Comparison of ENCODE assay signal across 15 cellular contexts in genomic region chr5:32420506-32420905, GRCh38. TPM values are rescaled to one million over a fixed set of nuclear protein-coding genes. Genes with fewer than 3 reads are reported as not detected.
A peak's percentile ranks its signal among the peaks of the same experiment; 100 is the strongest.
DNase-seq lines count a peak whose midpoint lies in the region; ATAC-seq and TF ChIP-seq lines count a peak whose summit lies in the region.
"Had no signal": no experiment of that assay in that cellular context is flagged by ENCODE, and none has a peak within 500 bp of the region (broad histone marks: within the 10 kb centered on the region; RNA-seq: fewer than 3 reads in every experiment).

No MANE protein-coding gene starts in this region.

- H3K9me3 Mint-ChIP-seq in CD4-positive, CD25-positive, alpha-beta regulatory T cell: peaks cover 0 to 2% (median 0%) of the 10 kb centered on the region in 7 donors
- H3K9me3 Mint-ChIP-seq in activated T-helper 1 cell treated with anti-CD3 and anti-CD28 coated beads, Interleukin-12 subunit alpha, Interleukin-12 subunit beta, Interleukin-2, Interleukin-4 antibody, amounts not matched to agents 30 ng/mL and 10 ng/mL and 1 ng/mL, durations not matched to agents 14 hours and 24 hours and 36 hours: no peaks in the 10 kb centered on the region
- H3K9me3 Mint-ChIP-seq: activated naive CD4-positive, alpha-beta T cell treated with anti-CD3 and anti-CD28 coated beads for 36 hours had no signal

- no peak overlapping the region for H3K9ac ChIP-seq in KMS-11

- peak overlapping the region; percentile 54 for H3K4me2 ChIP-seq in KMS-11

- TF ChIP-seq POLR2A in body of pancreas (IDR thresholded peaks at IDR 0.05): no peak

- peak overlapping the region in 2 of 3 donors; percentile 44 to 55 for H3K27ac Mint-ChIP-seq in CD4-positive, CD25-positive, alpha-beta regulatory T cell
- no peak overlapping the region for H3K27ac Mint-ChIP-seq in activated T-helper 1 cell treated with anti-CD3 and anti-CD28 coated beads, Interleukin-12 subunit alpha, Interleukin-12 subunit beta, Interleukin-2, Interleukin-4 antibody, amounts not matched to agents 30 ng/mL and 10 ng/mL and 1 ng/mL, durations not matched to agents 14 hours and 24 hours and 36 hours
- H3K27ac Mint-ChIP-seq: activated naive CD4-positive, alpha-beta T cell treated with anti-CD3 and anti-CD28 coated beads for 36 hours had no signal

- no peaks in the 10 kb centered on the region for H3K9me3 ChIP-seq in CD4-positive, CD25-positive, alpha-beta regulatory T cell (ENCODE audit: control insufficient read depth in 2 of 2, low read length in 2 of 2)
- no peaks in the 10 kb centered on the region for H3K9me3 ChIP-seq in body of pancreas
- H3K9me3 ChIP-seq: BE2C, thoracic aorta had no signal

- TF ChIP-seq CTCF in KMS-11 (conservative IDR thresholded peaks at IDR 0.05; ENCODE audit: low read depth, low read length) (no peak), cardiac fibroblast (IDR thresholded peaks at IDR 0.05; ENCODE audit: low read depth, low read length) (no peak), body of pancreas (IDR thresholded peaks at IDR 0.05) (no peak)

- no peak overlapping the region for H3K4me3 Mint-ChIP-seq in CD4-positive, CD25-positive, alpha-beta regulatory T cell
- H3K4me3 Mint-ChIP-seq in activated T-helper 1 cell treated with anti-CD3 and anti-CD28 coated beads, Interleukin-12 subunit alpha, Interleukin-12 subunit beta, Interleukin-2, Interleukin-4 antibody, amounts not matched to agents 30 ng/mL and 10 ng/mL and 1 ng/mL, durations not matched to agents 14 hours and 24 hours and 36 hours: no peak overlapping the region
- H3K4me3 Mint-ChIP-seq: activated naive CD4-positive, alpha-beta T cell treated with anti-CD3 and anti-CD28 coated beads for 36 hours had no signal

- no peaks in the 10 kb centered on the region for H3K27me3 Mint-ChIP-seq in CD4-positive, CD25-positive, alpha-beta regulatory T cell
- no peaks in the 10 kb centered on the region for H3K27me3 Mint-ChIP-seq in activated T-helper 1 cell treated with anti-CD3 and anti-CD28 coated beads, Interleukin-12 subunit alpha, Interleukin-12 subunit beta, Interleukin-2, Interleukin-4 antibody, amounts not matched to agents 30 ng/mL and 10 ng/mL and 1 ng/mL, durations not matched to agents 14 hours and 24 hours and 36 hours (ENCODE audit: insufficient read depth)

- H3K4me1 ChIP-seq in CD4-positive, CD25-positive, alpha-beta regulatory T cell (ENCODE audit: control insufficient read depth, insufficient read depth, low read length, poor library complexity, severe bottlenecking): peaks cover 12% of the 10 kb centered on the region
- H3K4me1 ChIP-seq in KMS-11 (ENCODE audit: low read depth, poor library complexity, severe bottlenecking): peaks cover 49% of the 10 kb centered on the region
- peaks cover 20% of the 10 kb centered on the region for H3K4me1 ChIP-seq in body of pancreas
- H3K4me1 ChIP-seq: BE2C had no signal

- H3K27me3 ChIP-seq in CD4-positive, CD25-positive, alpha-beta regulatory T cell (ENCODE audit: control insufficient read depth, insufficient read depth, low read length): no peaks in the 10 kb centered on the region
- no peaks in the 10 kb centered on the region for H3K27me3 ChIP-seq in KMS-11 (ENCODE audit: insufficient read depth, low read depth)
- no peaks in the 10 kb centered on the region for H3K27me3 ChIP-seq in body of pancreas
- H3K27me3 ChIP-seq: BE2C had no signal

- H3K36me3 Mint-ChIP-seq in CD4-positive, CD25-positive, alpha-beta regulatory T cell: peaks cover 18% of the 10 kb centered on the region
- peaks cover 21% of the 10 kb centered on the region for H3K36me3 Mint-ChIP-seq in activated T-helper 1 cell treated with anti-CD3 and anti-CD28 coated beads, Interleukin-12 subunit alpha, Interleukin-12 subunit beta, Interleukin-2, Interleukin-4 antibody, amounts not matched to agents 30 ng/mL and 10 ng/mL and 1 ng/mL, durations not matched to agents 14 hours and 24 hours and 36 hours (ENCODE audit: low read depth)

- H3K4me3 ChIP-seq in CD4-positive, CD25-positive, alpha-beta regulatory T cell (ENCODE audit: low read depth, low read length): no peak overlapping the region
- H3K4me3 ChIP-seq in KMS-11 (IDR thresholded peaks at IDR 0.05; ENCODE audit: insufficient read depth, low read depth, low read length): no peak overlapping the region
- no peak overlapping the region for H3K4me3 ChIP-seq in cardiac fibroblast (replicated peaks in 1 of 2; ENCODE audit: low read depth in 2 of 2, low read length in 2 of 2)
- no peak overlapping the region for H3K4me3 ChIP-seq in body of pancreas
- H3K4me3 ChIP-seq: thoracic aorta had no signal

- peaks cover 29% of the 10 kb centered on the region for H3K36me3 ChIP-seq in CD4-positive, CD25-positive, alpha-beta regulatory T cell (ENCODE audit: control insufficient read depth, insufficient read depth, low read length)
- H3K36me3 ChIP-seq in KMS-11 (ENCODE audit: insufficient read depth) (0 out of 2 replicates have a peak, but pooled peaks cover 2% of the 10 kb centered on the region), body of pancreas (replicated peaks in 1 of 2; ENCODE audit: insufficient read depth in 1 of 2, low read depth in 2 of 2) (peaks cover 0 to 2% of the 10 kb centered on the region in 2 donors)

- DNase-seq in CD4-positive, CD25-positive, alpha-beta regulatory T cell: no peak
- peak; percentile 50 to 63 for DNase-seq in cardiac fibroblast (ENCODE audit: low read depth in 2 of 2)
- peak; percentile 37 for DNase-seq in myocyte (ENCODE audit: low read depth)
- no peak for DNase-seq in 8988T
- DNase-seq in body of pancreas: no peak
- no peak for DNase-seq in anterior cingulate cortex (lab: John Stamatoyannopoulos, UW)
- no peak for DNase-seq in activated T-helper 1 cell treated with anti-CD3 and anti-CD28 coated beads, Interleukin-12 subunit alpha, Interleukin-12 subunit beta, Interleukin-2, Interleukin-4 antibody, amounts not matched to agents 30 ng/mL and 10 ng/mL and 1 ng/mL, durations not matched to agents 14 hours and 24 hours and 36 hours (ENCODE audit: low spot score)
- DNase-seq: activated naive CD4-positive, alpha-beta T cell treated with anti-CD3 and anti-CD28 coated beads for 36 hours; DMS79 treated with DMSO at 0.1 percent for 48 hours; NCI-H2171; stimulated activated CD4-positive, alpha-beta T cell treated with anti-CD3 and anti-CD28 coated beads, Interleukin-15, amount 100 ng/mL, for 24 hours had no signal

- peaks cover 75% of the 10 kb centered on the region for H3K79me2 ChIP-seq in KMS-11 (ENCODE audit: insufficient read depth, low read depth)

- intact Hi-C loops in body of pancreas (cut with DNase I): no loop called here
- intact Hi-C loops in activated T-helper 1 cell treated with anti-CD3 and anti-CD28 coated beads, Interleukin-12 subunit alpha, Interleukin-12 subunit beta, Interleukin-2, Interleukin-4 antibody, amounts not matched to agents 30 ng/mL and 10 ng/mL and 1 ng/mL, durations not matched to agents 14 hours and 24 hours and 36 hours (cut with micrococcal nuclease): no loop called here

- H2AFZ ChIP-seq in KMS-11 (ENCODE audit: low read depth): no peak overlapping the region

- H3K27ac ChIP-seq in CD4-positive, CD25-positive, alpha-beta regulatory T cell (ENCODE audit: insufficient read depth, low read length, poor library complexity, severe bottlenecking): no peak overlapping the region
- H3K27ac ChIP-seq in KMS-11 (peak overlapping the region; percentile 18; the same call in 1 of the 2 replicates), body of pancreas (no peak overlapping the region)
- H3K27ac ChIP-seq: epithelial cell of prostate, thoracic aorta had no signal

- 48 to 63% methylated on average over 1 of the region's 1 CpG for WGBS in body of pancreas, 2 donors

- ATAC-seq in CD4-positive, CD25-positive, alpha-beta regulatory T cell (ENCODE audit: low read depth in 2 of 2): no peak
- ATAC-seq in body of pancreas: no peak

- 0 out of 2 replicates have a peak, but pooled peaks cover 4% of the 10 kb centered on the region for H4K20me1 ChIP-seq in KMS-11 (ENCODE audit: insufficient read depth)

- peaks cover 32 to 64% (median 50%) of the 10 kb centered on the region in 4 donors for H3K4me1 Mint-ChIP-seq in CD4-positive, CD25-positive, alpha-beta regulatory T cell
- peaks cover 23% of the 10 kb centered on the region for H3K4me1 Mint-ChIP-seq in activated T-helper 1 cell treated with anti-CD3 and anti-CD28 coated beads, Interleukin-12 subunit alpha, Interleukin-12 subunit beta, Interleukin-2, Interleukin-4 antibody, amounts not matched to agents 30 ng/mL and 10 ng/mL and 1 ng/mL, durations not matched to agents 14 hours and 24 hours and 36 hours (ENCODE audit: low read depth)

RNA-seq across cellular contexts. Expression of gene ZFR, which starts 24.0 kb away (rescaled TPM):
- 63.6 TPM for total RNA-seq in CD4-positive, CD25-positive, alpha-beta regulatory T cell
- 10 to 100 TPM; 68.6 to 84.8 (median 75.4) TPM for polyA plus RNA-seq in CD4-positive, CD25-positive, alpha-beta regulatory T cell
- total RNA-seq in myocyte: 90.0 and 108 TPM in 2 replicates
- polyA plus RNA-seq in myocyte (2012): 42.0 TPM
- total RNA-seq in body of pancreas: 10 to 100 TPM; 25.1 to 48.0 TPM
- total RNA-seq in activated T-helper 1 cell treated with anti-CD3 and anti-CD28 coated beads, Interleukin-12 subunit alpha, Interleukin-12 subunit beta, Interleukin-2, Interleukin-4 antibody, amounts not matched to agents 30 ng/mL and 10 ng/mL and 1 ng/mL, durations not matched to agents 14 hours and 24 hours and 36 hours: 67.7 and 70.8 TPM in 2 replicates

Comparison
In these comparisons a context has a peak if more than half of its experiments do, and no peak if none do; other contexts are left out.
1. DNase-seq: peak in cardiac fibroblast (2 of 2) and myocyte (single experiment); none in CD4-positive, CD25-positive, alpha-beta regulatory T cell (0 of 3), 8988T (single experiment), body of pancreas (0 of 4), anterior cingulate cortex (0 of 58) and activated T-helper 1 cell treated with anti-CD3 and anti-CD28 coated beads, Interleukin-12 subunit alpha, Interleukin-12 subunit beta, Interleukin-2, Interleukin-4 antibody, amounts not matched to agents 30 ng/mL and 10 ng/mL and 1 ng/mL, durations not matched to agents 14 hours and 24 hours and 36 hours (single experiment).